ENCODE assay signal across 20 cellular contexts in genomic region chr1:227922501-227923352, GRCh38. TPM values are rescaled to one million over a fixed set of nuclear protein-coding genes. Genes with fewer than 3 reads are reported as not detected.
"Had no signal": no experiment of that assay in that cellular context is flagged by ENCODE, and none has a peak within 500 bp of the region (broad histone marks: within the 10 kb centered on the region; RNA-seq: fewer than 3 reads in every experiment).

No MANE protein-coding gene starts in this region.

- H3K36me3 Mint-ChIP-seq: activated naive CD4-positive, alpha-beta T cell treated with anti-CD3 and anti-CD28 coated beads, Interleukin-2, amount 50 U/mL, for 72 hours had no signal

- DNase-seq: activated CD4-positive, CD25-positive, alpha-beta regulatory T cell treated with anti-CD3 and anti-CD28 coated beads, Interleukin-2, amount 50 U/mL, for 72 hours; activated CD8-positive, alpha-beta memory T cell treated with anti-CD3 and anti-CD28 coated beads for 24 hours; activated gamma-delta T cell treated with Interleukin-2 at 50 U/mL for 16 hours; adrenal gland; cerebellar nuclear complex; effector CD8-positive, alpha-beta T cell; esophagus squamous epithelium; left colon; midbrain; occipital lobe; retina; stimulated activated CD4-positive, alpha-beta T cell treated with anti-CD3 and anti-CD28 coated beads, Interleukin-2, amount 100 ng/mL, for 24 hours; stimulated activated naive CD4-positive, alpha-beta T cell treated with Interleukin-2 at 50 U/mL for 16 hours; T1000; thyroid gland had no signal

- H3K27ac Mint-ChIP-seq: activated naive CD4-positive, alpha-beta T cell treated with anti-CD3 and anti-CD28 coated beads, Interleukin-2, amount 50 U/mL, for 72 hours; nephron had no signal

- H3K4me1 ChIP-seq: adrenal gland, breast epithelium had no signal

- ATAC-seq: activated naive CD4-positive, alpha-beta T cell treated with anti-CD3 and anti-CD28 coated beads, Interleukin-2, amount 50 U/mL, for 72 hours; left colon had no signal

- H3K27me3 ChIP-seq: adrenal gland, breast epithelium, esophagus squamous epithelium, hepatocyte, thyroid gland had no signal

- FAIRE-seq: astrocyte had no signal

- H3K79me2 ChIP-seq: hepatocyte had no signal

- H3K36me3 ChIP-seq: adrenal gland, breast epithelium had no signal

- H3K9me3 Mint-ChIP-seq: activated naive CD4-positive, alpha-beta T cell treated with anti-CD3 and anti-CD28 coated beads, Interleukin-2, amount 50 U/mL, for 72 hours; nephron had no signal

- H3K4me2 ChIP-seq: hepatocyte had no signal

- H3K4me3 Mint-ChIP-seq: nephron had no signal

- H3K9me3 ChIP-seq: adrenal gland, breast epithelium, esophagus squamous epithelium, thyroid gland had no signal

- H2AFZ ChIP-seq: hepatocyte had no signal

- H3K27ac ChIP-seq: adrenal gland, breast epithelium, esophagus squamous epithelium, hepatocyte, thyroid gland had no signal

- H3K4me3 ChIP-seq: adrenal gland, breast epithelium, esophagus squamous epithelium, hepatocyte, thyroid gland had no signal

RNA-seq across cellular contexts. Expression of gene WNT9A, which starts 25.0 kb away (rescaled TPM):
- total RNA-seq: activated naive CD4-positive, alpha-beta T cell treated with anti-CD3 and anti-CD28 coated beads, Interleukin-2, amount 50 U/mL, for 72 hours had no signal
